Comparison of ENCODE assay signal across 7 cellular contexts in the genomic region with DNA sequence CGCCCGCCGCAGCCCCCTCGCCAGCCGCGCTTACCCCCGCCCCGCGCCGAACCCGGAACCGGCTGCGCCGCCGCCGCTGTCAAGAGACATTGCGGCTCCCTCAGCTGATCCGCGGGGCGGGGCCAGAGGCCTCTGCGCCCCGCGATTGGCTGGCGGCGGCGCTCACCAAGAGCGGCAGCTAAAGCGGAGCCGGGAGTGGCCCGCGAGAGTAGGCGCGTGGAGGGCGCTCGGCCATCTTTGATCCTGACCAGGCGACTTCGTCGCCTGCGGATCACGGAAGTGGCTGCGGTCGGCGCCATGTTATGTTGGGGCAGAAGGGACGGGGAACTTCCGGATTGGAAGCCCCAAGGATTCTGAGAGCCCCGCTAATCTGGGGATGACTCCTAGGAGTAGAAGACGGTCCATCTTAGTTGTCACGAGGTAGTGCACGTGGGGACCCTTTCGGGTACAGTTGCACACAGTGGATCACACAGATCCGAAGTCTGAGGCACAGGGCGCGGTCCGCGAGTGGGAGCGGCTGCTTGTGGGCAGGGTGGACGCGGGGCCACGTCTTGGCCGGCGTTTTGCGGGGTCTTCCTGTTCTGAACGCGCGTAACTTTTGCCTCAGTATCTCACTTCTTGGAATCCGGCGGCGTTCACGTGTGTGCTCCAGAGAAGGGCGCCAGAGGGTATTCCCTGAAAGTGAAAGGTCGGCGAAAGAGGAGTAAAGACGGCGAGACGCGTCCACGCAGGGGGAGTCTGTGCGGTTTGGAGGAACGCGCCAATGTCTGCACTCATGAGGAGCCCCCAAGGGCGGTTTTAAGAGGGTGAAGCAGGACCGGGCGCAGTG.
A peak's percentile ranks its signal among the peaks of the same experiment; 100 is the strongest.
DNase-seq lines count a peak whose midpoint lies in the region; ATAC-seq lines count a peak whose summit lies in the region.

A gene with protein sequence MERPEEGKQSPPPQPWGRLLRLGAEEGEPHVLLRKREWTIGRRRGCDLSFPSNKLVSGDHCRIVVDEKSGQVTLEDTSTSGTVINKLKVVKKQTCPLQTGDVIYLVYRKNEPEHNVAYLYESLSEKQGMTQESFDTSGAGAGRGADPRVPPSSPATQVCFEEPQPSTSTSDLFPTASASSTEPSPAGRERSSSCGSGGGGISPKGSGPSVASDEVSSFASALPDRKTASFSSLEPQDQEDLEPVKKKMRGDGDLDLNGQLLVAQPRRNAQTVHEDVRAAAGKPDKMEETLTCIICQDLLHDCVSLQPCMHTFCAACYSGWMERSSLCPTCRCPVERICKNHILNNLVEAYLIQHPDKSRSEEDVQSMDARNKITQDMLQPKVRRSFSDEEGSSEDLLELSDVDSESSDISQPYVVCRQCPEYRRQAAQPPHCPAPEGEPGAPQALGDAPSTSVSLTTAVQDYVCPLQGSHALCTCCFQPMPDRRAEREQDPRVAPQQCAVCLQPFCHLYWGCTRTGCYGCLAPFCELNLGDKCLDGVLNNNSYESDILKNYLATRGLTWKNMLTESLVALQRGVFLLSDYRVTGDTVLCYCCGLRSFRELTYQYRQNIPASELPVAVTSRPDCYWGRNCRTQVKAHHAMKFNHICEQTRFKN (minus strand): TSS at position 93 of the 829 bp plus-strand sequence. CDS start 277 bp downstream, outside the sequence.

- H3K36me3 Mint-ChIP-seq in central memory CD8-positive, alpha-beta T cell (ENCODE audit: insufficient read depth) = peaks cover 15% of the 10 kb centered on the region

- H3K9me3 Mint-ChIP-seq in central memory CD8-positive, alpha-beta T cell = no peaks in the 10 kb centered on the region

- DNase-seq in NCI-H2171 treated with DMSO at 0.1 percent for 48 hours (lab: John Stamatoyannopoulos, UW) = peak; percentile 95
- DNase-seq in central memory CD8-positive, alpha-beta T cell (ENCODE audit: low spot score in 2 of 2) = peak; percentile 82 to 91
- peak; percentile 96 for DNase-seq in inferior parietal cortex (ENCODE audit: extremely low spot score)
- DNase-seq in smooth muscle cell of the brain vasculature (ENCODE audit: low read depth, low spot score) = peak; percentile 96

- no peaks in the 10 kb centered on the region for H3K27me3 Mint-ChIP-seq in central memory CD8-positive, alpha-beta T cell

- H3K4me1 Mint-ChIP-seq in central memory CD8-positive, alpha-beta T cell = peaks cover 16% of the 10 kb centered on the region

- ATAC-seq in GM18517 (IDR thresholded peaks at IDR 0.05; ENCODE audit: unreplicated experiment) = peak; percentile 94
- ATAC-seq in HG03045 (IDR thresholded peaks at IDR 0.05; ENCODE audit: unreplicated experiment) = peak; percentile 97
- peak; percentile 99 for ATAC-seq in activated CD4-positive, CD25-positive, alpha-beta regulatory T cell treated with anti-CD3 and anti-CD28 coated beads, Interleukin-2, amount 50 U/mL, for 24 hours
- ATAC-seq in central memory CD8-positive, alpha-beta T cell (replicated peaks; ENCODE audit: extremely low read depth, poor library complexity, severe bottlenecking) = peak; percentile 98

- H3K4me3 Mint-ChIP-seq in central memory CD8-positive, alpha-beta T cell = peak within 1 kb of the TSS; percentile 100

- peak within 1 kb of the TSS; percentile 100 for H3K27ac Mint-ChIP-seq in central memory CD8-positive, alpha-beta T cell (ENCODE audit: low read depth)

Comparison
In these comparisons a context has a peak if more than half of its experiments do, and no peak if none do; other contexts are left out.
1. Peak in every context shown above with its lines: DNase-seq and ATAC-seq.